ENCODE assay signal across 11 cellular contexts in genomic region chr18:13676499-13676898, GRCh38.
"Had no signal": no experiment of that assay in that cellular context is flagged by ENCODE, and none has a peak within 500 bp of the region (broad histone marks: within the 10 kb centered on the region; RNA-seq: fewer than 3 reads in every experiment).

No MANE protein-coding gene starts in this region.

- H3K4me3 Mint-ChIP-seq: activated T-cell treated with anti-CD3 and anti-CD28 coated beads, Interleukin-2, amount 50 U/mL, for 4 hours; stimulated activated naive B cell treated with anti-CD40 and anti-IgM and Interleukin-4, amounts not matched to agents 10 μg/mL and 1 μg/mL and 100 μg/mL, for 72 hours had no signal

- H3K27me3 ChIP-seq: gastroesophageal sphincter, pancreas, tibial nerve had no signal

- ATAC-seq: activated T-cell treated with anti-CD3 and anti-CD28 coated beads, Interleukin-2, amount 50 U/mL, for 4 hours; gastroesophageal sphincter; left ventricle myocardium superior; pancreas had no signal

- H3K27ac ChIP-seq: coronary artery, gastroesophageal sphincter, pancreas, tibial nerve had no signal

- DNase-seq: activated CD4-positive, alpha-beta T cell treated with anti-CD3 and anti-CD28 coated beads, Interleukin-2, amount 50 U/mL, for 1 hour; activated T-cell treated with anti-CD3 and anti-CD28 coated beads, Interleukin-2, amount 50 U/mL, for 4 hours; caudate nucleus; effector CD4-positive, alpha-beta T cell; left ventricle myocardium superior; pancreas; stimulated activated naive B cell treated with anti-CD40 and anti-IgM and Interleukin-4, amounts not matched to agents 10 μg/mL and 1 μg/mL and 100 μg/mL, for 72 hours had no signal

- H3K9me3 ChIP-seq: gastroesophageal sphincter, pancreas, tibial nerve had no signal

- H3K27me3 Mint-ChIP-seq: stimulated activated naive B cell treated with anti-CD40 and anti-IgM and Interleukin-4, amounts not matched to agents 10 μg/mL and 1 μg/mL and 100 μg/mL, for 72 hours had no signal

- H3K9me3 Mint-ChIP-seq: activated T-cell treated with anti-CD3 and anti-CD28 coated beads, Interleukin-2, amount 50 U/mL, for 4 hours; stimulated activated naive B cell treated with anti-CD40 and anti-IgM and Interleukin-4, amounts not matched to agents 10 μg/mL and 1 μg/mL and 100 μg/mL, for 72 hours had no signal

- H3K4me1 ChIP-seq: pancreas had no signal

- H3K27ac Mint-ChIP-seq: stimulated activated naive B cell treated with anti-CD40 and anti-IgM and Interleukin-4, amounts not matched to agents 10 μg/mL and 1 μg/mL and 100 μg/mL, for 72 hours had no signal

- H3K4me3 ChIP-seq: coronary artery, gastroesophageal sphincter, pancreas, smooth muscle cell, tibial nerve had no signal
